24 cellular contexts compared by ENCODE assay signal in the genomic region with DNA sequence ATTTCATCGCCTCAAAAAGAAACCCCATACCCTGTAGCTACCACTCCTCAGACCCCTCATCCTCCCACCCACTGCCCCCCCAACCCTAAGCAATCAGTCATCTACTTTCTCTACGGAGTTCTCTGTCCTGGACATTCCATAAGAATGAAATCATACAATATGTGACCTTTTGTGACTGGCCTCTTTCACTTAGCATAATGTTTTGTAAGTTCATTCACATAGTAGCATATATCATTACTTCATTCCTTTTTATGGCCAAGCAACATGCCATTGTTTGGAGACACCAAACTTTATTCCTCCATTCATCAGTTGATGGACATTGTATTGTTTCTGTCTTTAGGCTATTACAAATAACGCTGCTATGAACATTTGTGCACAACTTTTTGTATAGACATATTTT.
DNase-seq lines count a peak whose midpoint lies in the region; ATAC-seq and TF ChIP-seq lines count a peak whose summit lies in the region.
"Had no signal": no experiment of that assay in that cellular context is flagged by ENCODE, and none has a peak within 500 bp of the region (broad histone marks: within the 10 kb centered on the region; RNA-seq: fewer than 3 reads in every experiment).

No MANE protein-coding gene starts in this region.

- ATAC-seq in left ventricle myocardium superior (peak; percentile 9), Right ventricle myocardium superior (ENCODE audit: poor library complexity) (no peak), GM21367 (IDR thresholded peaks at IDR 0.05; ENCODE audit: unreplicated experiment) (no peak)
- ATAC-seq: activated CD4-positive, alpha-beta T cell treated with anti-CD3 and anti-CD28 coated beads for 36 hours; esophagus mucosa; right cardiac atrium had no signal

- no peaks in the 10 kb centered on the region for H3K9me3 Mint-ChIP-seq in endothelial cell (ENCODE audit: unreplicated experiment)

- in situ Hi-C loops in astrocyte of the spinal cord (cut with HindIII; ENCODE audit: low sequenced_read_pairs) = no loop called here

- H3K4me3 Mint-ChIP-seq in endothelial cell (ENCODE audit: unreplicated experiment) = no peak overlapping the region
- H3K4me3 Mint-ChIP-seq: activated CD4-positive, alpha-beta T cell treated with anti-CD3 and anti-CD28 coated beads for 36 hours; activated T-cell treated with anti-CD3 and anti-CD28 coated beads, Interleukin-2, amount 50 U/mL, for 24 hours; B cell; central memory CD8-positive, alpha-beta T cell; naive B cell; T-helper 1 cell treated with Interleukin-12 subunit alpha and Interleukin-12 subunit beta and Interleukin-4 antibody, amounts not matched to agents 30 μg/mL and 1 μg/mL, for 36 hours had no signal

- TF ChIP-seq CTCF in astrocyte of the spinal cord (IDR thresholded peaks at IDR 0.05; ENCODE audit: low read depth, low read length) (no peak), fibroblast of villous mesenchyme (IDR thresholded peaks at IDR 0.05; ENCODE audit: insufficient read depth, low read depth, low read length) (no peak), endothelial cell (IDR thresholded peaks at IDR 0.05; ENCODE audit: unreplicated experiment) (no peak)

- peaks cover 16% of the 10 kb centered on the region for H3K36me3 Mint-ChIP-seq in endothelial cell (ENCODE audit: low read depth, unreplicated experiment)
- H3K36me3 Mint-ChIP-seq: naive B cell had no signal

- H3K4me1 Mint-ChIP-seq in endothelial cell (ENCODE audit: unreplicated experiment) = peaks cover 32% of the 10 kb centered on the region
- H3K4me1 Mint-ChIP-seq: B cell, naive B cell had no signal

- H3K27ac Mint-ChIP-seq in endothelial cell (ENCODE audit: unreplicated experiment) = no peak overlapping the region
- H3K27ac Mint-ChIP-seq: activated CD4-positive, alpha-beta T cell treated with anti-CD3 and anti-CD28 coated beads for 36 hours; activated T-cell treated with anti-CD3 and anti-CD28 coated beads, Interleukin-2, amount 50 U/mL, for 24 hours; B cell; naive B cell; T-helper 1 cell treated with Interleukin-12 subunit alpha and Interleukin-12 subunit beta and Interleukin-4 antibody, amounts not matched to agents 30 μg/mL and 1 μg/mL, for 36 hours had no signal

- H3K4me3 ChIP-seq in astrocyte of the spinal cord (ENCODE audit: low read depth, low read length) (no peak overlapping the region), fibroblast of villous mesenchyme (ENCODE audit: low read depth, low read length) (no peak overlapping the region)

- intact Hi-C loops in left ventricle myocardium superior (cut with micrococcal nuclease) = no loop called here
- intact Hi-C loops in Right ventricle myocardium superior (cut with DNase I) = no loop called here

- H3K27me3 Mint-ChIP-seq in endothelial cell (ENCODE audit: unreplicated experiment) = no peaks in the 10 kb centered on the region
- H3K27me3 Mint-ChIP-seq: activated CD4-positive, alpha-beta T cell treated with anti-CD3 and anti-CD28 coated beads for 36 hours; activated T-cell treated with anti-CD3 and anti-CD28 coated beads, Interleukin-2, amount 50 U/mL, for 24 hours; B cell; central memory CD8-positive, alpha-beta T cell had no signal

- DNase-seq in left ventricle myocardium superior (no peak), Right ventricle myocardium superior (no peak), astrocyte of the spinal cord (ENCODE audit: low read depth, low spot score) (peak; percentile 38), fibroblast of villous mesenchyme (ENCODE audit: low read depth) (peak; percentile 39), endothelial cell (ENCODE audit: low spot score) (no peak), anterior cingulate cortex (lab: John Stamatoyannopoulos, UW) (no peak), H4 (ENCODE audit: low spot score) (no peak)
- DNase-seq: activated CD4-positive, alpha-beta T cell treated with anti-CD3 and anti-CD28 coated beads for 36 hours; activated CD8-positive, alpha-beta memory T cell treated with anti-CD3 and anti-CD28 coated beads for 24 hours; activated T-cell treated with anti-CD3 and anti-CD28 coated beads, Interleukin-2, amount 50 U/mL, for 24 hours; amniotic stem cell; mesendoderm; naive B cell; NCI-H1930; NCI-H2227 treated with DMSO at 0.1 percent for 48 hours; NCI-H82; occipital lobe; right cardiac atrium; trophoblast cell had no signal

Comparison
In these comparisons a context has a peak if more than half of its experiments do, and no peak if none do; other contexts are left out.
1. DNase-seq: peak in astrocyte of the spinal cord (single experiment) and fibroblast of villous mesenchyme (single experiment); none in left ventricle myocardium superior (single experiment), Right ventricle myocardium superior (single experiment), endothelial cell (single experiment), anterior cingulate cortex (0 of 58) and H4 (single experiment).